19 cellular contexts compared by ENCODE assay signal in genomic region chr6:168582581-168582981, GRCh38.
"Had no signal": no experiment of that assay in that cellular context is flagged by ENCODE, and none has a peak within 500 bp of the region (broad histone marks: within the 10 kb centered on the region; RNA-seq: fewer than 3 reads in every experiment).

No MANE protein-coding gene starts in this region.

- H3K4me1 ChIP-seq: foreskin keratinocyte, vagina had no signal

- H3K27ac ChIP-seq: brain microvascular endothelial cell, foreskin keratinocyte, skin epidermis, vagina, WERI-Rb-1 had no signal

- ATAC-seq: activated CD8-positive, alpha-beta T cell treated with anti-CD3 and anti-CD28 coated beads for 36 hours; activated naive CD4-positive, alpha-beta T cell treated with anti-CD3 and anti-CD28 coated beads, Interleukin-2, amount 50 U/mL, for 72 hours; foreskin keratinocyte; left lobe of liver; naive thymus-derived CD4-positive, alpha-beta T cell; stimulated activated naive CD8-positive, alpha-beta T cell treated with anti-CD3 and anti-CD28 coated beads, Interleukin-15, amount 100 ng/mL, for 72 hours had no signal

- H3K9me3 ChIP-seq: ovary, vagina had no signal

- H3K4me3 ChIP-seq: lung, ovary, skin epidermis, vagina had no signal

- H3K36me3 ChIP-seq: brain microvascular endothelial cell, ovary, vagina, WERI-Rb-1 had no signal

- DNase-seq: activated CD4-positive, alpha-beta T cell treated with anti-CD3 and anti-CD28 coated beads, Interleukin-2, amount 10 ng/mL, durations not matched to agents 7 days and 5 days; activated CD4-positive, CD25-positive, alpha-beta regulatory T cell treated with anti-CD3 and anti-CD28 coated beads, Interleukin-2, amount 50 U/mL, for 72 hours; activated CD8-positive, alpha-beta T cell treated with anti-CD3 and anti-CD28 coated beads for 36 hours; activated T-cell treated with anti-CD3 and anti-CD28 coated beads, Interleukin-2, amount 50 U/mL, for 1 hour; brain microvascular endothelial cell; caudate nucleus; dermis blood vessel endothelial cell; effector CD8-positive, alpha-beta T cell; foreskin keratinocyte; naive thymus-derived CD4-positive, alpha-beta T cell; ovary; stimulated activated CD4-positive, alpha-beta T cell treated with anti-CD3 and anti-CD28 coated beads, Interleukin-2, amount 100 ng/mL, for 24 hours; stimulated activated naive CD8-positive, alpha-beta T cell treated with anti-CD3 and anti-CD28 coated beads, Interleukin-15, amount 100 ng/mL, for 72 hours; WERI-Rb-1 had no signal

- H3K27me3 ChIP-seq: brain microvascular endothelial cell, foreskin keratinocyte, ovary, vagina had no signal
